29 cellular contexts compared by ENCODE assay signal in the genomic region with DNA sequence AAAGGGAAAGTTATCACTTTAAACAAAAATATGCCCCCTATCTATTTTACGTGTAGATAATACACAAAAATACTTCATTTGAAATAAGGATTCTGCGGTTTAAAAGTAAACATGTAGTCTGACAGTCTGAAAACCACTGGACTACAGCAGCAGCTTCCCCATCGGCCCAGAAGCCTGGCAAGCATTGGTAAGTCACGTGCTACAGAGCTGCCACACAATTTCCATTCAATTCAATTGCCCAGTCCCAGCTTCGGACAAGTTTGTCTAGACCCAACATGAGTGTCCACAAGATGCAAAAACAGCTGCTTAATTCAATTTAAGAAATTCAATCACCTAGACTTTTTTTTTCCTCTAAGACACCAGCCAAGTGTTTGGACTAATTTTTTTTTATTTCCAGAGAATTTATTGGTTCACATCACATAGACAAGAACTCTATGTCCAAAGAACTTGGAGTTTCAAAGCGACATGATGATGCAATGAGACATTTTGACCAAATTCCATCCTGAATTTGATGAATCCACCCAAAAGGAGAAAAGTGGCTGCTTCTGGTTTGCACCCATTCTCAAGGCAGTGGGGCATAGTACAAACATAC.
A peak's percentile ranks its signal among the peaks of the same experiment; 100 is the strongest.
DNase-seq lines count a peak whose midpoint lies in the region; ATAC-seq and TF ChIP-seq lines count a peak whose summit lies in the region.
"Had no signal": no experiment of that assay in that cellular context is flagged by ENCODE, and none has a peak within 500 bp of the region (broad histone marks: within the 10 kb centered on the region; RNA-seq: fewer than 3 reads in every experiment).

No MANE protein-coding gene starts in this region.

- ATAC-seq in GM19463 (IDR thresholded peaks at IDR 0.05; ENCODE audit: unreplicated experiment): no peak
- no peak for ATAC-seq in aorta (ENCODE audit: low FRiP score)
- ATAC-seq in GM18519 (IDR thresholded peaks at IDR 0.05; ENCODE audit: low FRiP score, unreplicated experiment): no peak
- no peak for ATAC-seq in natural killer cell treated with Interleukin-12 subunit alpha and Interleukin-12 subunit beta and Interleukin-15 and Interleukin-18, amount 100 ng/mL, for 72 hours
- ATAC-seq: activated CD8-positive, alpha-beta memory T cell treated with anti-CD3 and anti-CD28 coated beads, Interleukin-2, amount 10 ng/mL, durations not matched to agents 7 days and 5 days; CD8-positive, alpha-beta T cell; naive thymus-derived CD8-positive, alpha-beta T cell had no signal

- peak overlapping the region; percentile 98 for H3K27ac Mint-ChIP-seq in Calu3 (ENCODE audit: unreplicated experiment)
- H3K27ac Mint-ChIP-seq in natural killer cell treated with Interleukin-12 subunit alpha and Interleukin-12 subunit beta and Interleukin-15 and Interleukin-18, amount 100 ng/mL, for 72 hours: no peak overlapping the region
- H3K27ac Mint-ChIP-seq: activated T-helper 1 cell treated with anti-CD3 and anti-CD28 coated beads, Interleukin-12 subunit alpha, Interleukin-12 subunit beta, Interleukin-2, Interleukin-4 antibody, amounts not matched to agents 30 ng/mL and 10 ng/mL and 1 ng/mL, durations not matched to agents 14 hours and 24 hours and 36 hours; CD8-positive, alpha-beta T cell; HFFc6; mesothelial cell of epicardium had no signal

- WGBS in smooth muscle cell (ENCODE audit: low lambda C conversion rate): 96% methylated on average over 6 of the region's 6 CpGs
- 81 to 83% methylated on average over 6 of the region's 6 CpGs for WGBS in aorta, 2 donors

- no peaks in the 10 kb centered on the region for H3K27me3 Mint-ChIP-seq in Calu3 (ENCODE audit: unreplicated experiment)
- peaks cover 0 to 7% of the 10 kb centered on the region in 2 donors for H3K27me3 Mint-ChIP-seq in natural killer cell treated with Interleukin-12 subunit alpha and Interleukin-12 subunit beta and Interleukin-15 and Interleukin-18, amount 100 ng/mL, for 72 hours
- H3K27me3 Mint-ChIP-seq: activated CD8-positive, alpha-beta memory T cell treated with anti-CD3 and anti-CD28 coated beads, Interleukin-2, amount 10 ng/mL, durations not matched to agents 7 days and 5 days; naive thymus-derived CD8-positive, alpha-beta T cell had no signal

- intact Hi-C loops in Calu3 (cut with micrococcal nuclease; ENCODE audit: unreplicated experiment) (no loop called here), aorta (cut with DNase I) (no loop called here)

- H3K36me3 ChIP-seq in smooth muscle cell (ENCODE audit: low read depth) (no peaks in the 10 kb centered on the region), aorta (ENCODE audit: control insufficient read depth in 1 of 2, insufficient read depth in 2 of 2, low read length in 1 of 2) (no peaks in the 10 kb centered on the region)
- H3K36me3 ChIP-seq: left lung, upper lobe of left lung had no signal

- peaks cover 46% of the 10 kb centered on the region for H3K4me1 Mint-ChIP-seq in Calu3 (ENCODE audit: low read depth, unreplicated experiment)
- H3K4me1 Mint-ChIP-seq in natural killer cell treated with Interleukin-12 subunit alpha and Interleukin-12 subunit beta and Interleukin-15 and Interleukin-18, amount 100 ng/mL, for 72 hours (ENCODE audit: low read depth in 2 of 2): peaks cover 7 to 15% of the 10 kb centered on the region in 2 donors

- DNase-seq in Calu3 (no peak), amniotic epithelial cell (ENCODE audit: low read depth) (peak; percentile 26), iris pigment epithelial cell (ENCODE audit: low read depth) (peak; percentile 12), smooth muscle cell (lab: John Stamatoyannopoulos, UW; ENCODE audit: unreplicated experiment) (no peak), aorta (no peak)
- DNase-seq in natural killer cell treated with Interleukin-12 subunit alpha and Interleukin-12 subunit beta and Interleukin-15 and Interleukin-18, amount 100 ng/mL, for 72 hours (ENCODE audit: low spot score): no peak
- DNase-seq: activated CD4-positive, alpha-beta T cell treated with anti-CD3 and anti-CD28 coated beads, Interleukin-2, amount 50 U/mL, for 1 hour; activated CD8-positive, alpha-beta memory T cell treated with anti-CD3 and anti-CD28 coated beads, Interleukin-2, amount 10 ng/mL, durations not matched to agents 7 days and 5 days; activated naive CD4-positive, alpha-beta T cell treated with anti-CD3 and anti-CD28 coated beads, Interleukin-2, amount 50 U/mL, for 16 hours; CD8-positive, alpha-beta T cell; DMS153; effector memory CD4-positive, alpha-beta T cell; GOT3; HFFc6; Karpas-422; left lung; naive thymus-derived CD8-positive, alpha-beta T cell; NCI-H1694 treated with DMSO at 0.1 percent for 48 hours; occipital lobe; PC-9; SHP77; upper lobe of left lung had no signal

- H2AFZ ChIP-seq in smooth muscle cell (ENCODE audit: low read depth): peak overlapping the region; percentile 61
- H2AFZ ChIP-seq: PC-9 had no signal

- no peak overlapping the region for H3K4me3 Mint-ChIP-seq in Calu3 (ENCODE audit: low read depth, unreplicated experiment)
- no peak overlapping the region for H3K4me3 Mint-ChIP-seq in natural killer cell treated with Interleukin-12 subunit alpha and Interleukin-12 subunit beta and Interleukin-15 and Interleukin-18, amount 100 ng/mL, for 72 hours
- H3K4me3 Mint-ChIP-seq: activated CD8-positive, alpha-beta memory T cell treated with anti-CD3 and anti-CD28 coated beads, Interleukin-2, amount 10 ng/mL, durations not matched to agents 7 days and 5 days; activated T-helper 1 cell treated with anti-CD3 and anti-CD28 coated beads, Interleukin-12 subunit alpha, Interleukin-12 subunit beta, Interleukin-2, Interleukin-4 antibody, amounts not matched to agents 30 ng/mL and 10 ng/mL and 1 ng/mL, durations not matched to agents 14 hours and 24 hours and 36 hours; CD8-positive, alpha-beta T cell; HFFc6; mesothelial cell of epicardium; naive thymus-derived CD8-positive, alpha-beta T cell had no signal

- no peaks in the 10 kb centered on the region for H3K79me2 ChIP-seq in smooth muscle cell (ENCODE audit: low read depth)

- H3F3A ChIP-seq in smooth muscle cell (ENCODE audit: low read depth): peaks cover 15% of the 10 kb centered on the region

- CTCF ChIA-PET in Calu3 (lab: Charles Lee): no interaction called here

- H3K36me3 Mint-ChIP-seq in Calu3 (ENCODE audit: insufficient read depth, unreplicated experiment): peaks cover 8% of the 10 kb centered on the region
- no peaks in the 10 kb centered on the region for H3K36me3 Mint-ChIP-seq in natural killer cell treated with Interleukin-12 subunit alpha and Interleukin-12 subunit beta and Interleukin-15 and Interleukin-18, amount 100 ng/mL, for 72 hours
- H3K36me3 Mint-ChIP-seq: CD8-positive, alpha-beta T cell; mesothelial cell of epicardium had no signal

- no peak overlapping the region for H3K9ac ChIP-seq in smooth muscle cell (ENCODE audit: low read depth)

- H3K27me3 ChIP-seq in smooth muscle cell (ENCODE audit: low read depth): no peaks in the 10 kb centered on the region
- H3K27me3 ChIP-seq in aorta (ENCODE audit: control insufficient read depth in 1 of 2, insufficient read depth in 2 of 2, low read length in 1 of 2): no peaks in the 10 kb centered on the region
- H3K27me3 ChIP-seq: left lung, upper lobe of left lung had no signal

- no peaks in the 10 kb centered on the region for H4K20me1 ChIP-seq in smooth muscle cell (ENCODE audit: low read depth)

- peak overlapping the region; percentile 93 for H3K27ac ChIP-seq in smooth muscle cell (ENCODE audit: low read depth)
- H3K27ac ChIP-seq in aorta (ENCODE audit: low read depth in 1 of 2, low read length in 2 of 2): peak overlapping the region in 1 of 2 donors; percentile 86
- H3K27ac ChIP-seq: PC-9, VCaP had no signal

- H3K9me3 Mint-ChIP-seq in Calu3 (ENCODE audit: low read depth, unreplicated experiment): peaks cover 2% of the 10 kb centered on the region
- no peaks in the 10 kb centered on the region for H3K9me3 Mint-ChIP-seq in natural killer cell treated with Interleukin-12 subunit alpha and Interleukin-12 subunit beta and Interleukin-15 and Interleukin-18, amount 100 ng/mL, for 72 hours
- H3K9me3 Mint-ChIP-seq: HFFc6, mesothelial cell of epicardium had no signal

- H3K4me3 ChIP-seq in smooth muscle cell (no peak overlapping the region), aorta (ENCODE audit: low read length in 2 of 2) (no peak overlapping the region)
- H3K4me3 ChIP-seq: coronary artery, left lung, PC-9, skin epidermis, upper lobe of left lung had no signal

- H3K9me3 ChIP-seq in smooth muscle cell (replicated peaks; ENCODE audit: low read depth): no peaks in the 10 kb centered on the region
- no peaks in the 10 kb centered on the region for H3K9me3 ChIP-seq in aorta (ENCODE audit: control insufficient read depth, low read length)
- H3K9me3 ChIP-seq: upper lobe of left lung had no signal

- H3K4me1 ChIP-seq in smooth muscle cell (ENCODE audit: low read depth) (peaks cover 16% of the 10 kb centered on the region), aorta (ENCODE audit: control insufficient read depth in 1 of 2, insufficient read depth in 2 of 2, low read length in 2 of 2) (peaks cover 4% of the 10 kb centered on the region in 2 donors)
- H3K4me1 ChIP-seq: left lung had no signal

- TF ChIP-seq CTCF in Calu3 (IDR thresholded peaks at IDR 0.05; ENCODE audit: unreplicated experiment) (no peak), smooth muscle cell (IDR thresholded peaks at IDR 0.05; ENCODE audit: borderline replicate concordance, insufficient read depth, poor library complexity, severe bottlenecking) (no peak)

- peak overlapping the region; percentile 71 for H3K4me2 ChIP-seq in smooth muscle cell
- H3K4me2 ChIP-seq: PC-9 had no signal

- no TSS peak for BruUV-seq in Calu3 (replicated peaks; lab: Mats Ljungman, UMichigan)

Comparison
In these comparisons a context has a peak if more than half of its experiments do, and no peak if none do; other contexts are left out.
1. DNase-seq: peak in amniotic epithelial cell (single experiment) and iris pigment epithelial cell (single experiment); none in Calu3 (single experiment), smooth muscle cell (single experiment), aorta (0 of 2) and natural killer cell treated with Interleukin-12 subunit alpha and Interleukin-12 subunit beta and Interleukin-15 and Interleukin-18, amount 100 ng/mL, for 72 hours (single experiment).